In genomic region chr14:33414041-33414440, GRCh38 we compare ENCODE assay signal across 18 cellular contexts.
DNase-seq lines count a peak whose midpoint lies in the region; ATAC-seq, FAIRE-seq and TF ChIP-seq lines count a peak whose summit lies in the region.
"Had no signal": no experiment of that assay in that cellular context is flagged by ENCODE, and none has a peak within 500 bp of the region (broad histone marks: within the 10 kb centered on the region; RNA-seq: fewer than 3 reads in every experiment).

No MANE protein-coding gene starts in this region.

- peak; percentile 57 for ATAC-seq in upper lobe of right lung
- no peak for ATAC-seq in HG03045 (IDR thresholded peaks at IDR 0.05; ENCODE audit: unreplicated experiment)
- no peak for ATAC-seq in GM21447 (IDR thresholded peaks at IDR 0.05; ENCODE audit: unreplicated experiment)
- ATAC-seq: activated CD8-positive, alpha-beta memory T cell treated with anti-CD3 and anti-CD28 coated beads, Interleukin-2, amount 10 ng/mL, durations not matched to agents 7 days and 5 days had no signal

- H3K27ac ChIP-seq in OCI-LY3 (ENCODE audit: low read length) (peak overlapping the region; percentile 23), H1 (ENCODE audit: low read depth, low read length) (no peak overlapping the region), upper lobe of right lung (no peak overlapping the region)
- H3K27ac ChIP-seq: RWPE1, suprapubic skin had no signal

- H4K5ac ChIP-seq in H1 (ENCODE audit: insufficient read length, low read depth, low read length) = no peak overlapping the region

- H3K4me2 ChIP-seq in OCI-LY3 (ENCODE audit: low read length) = peak overlapping the region; percentile 52
- no peak overlapping the region for H3K4me2 ChIP-seq in H1 (ENCODE audit: insufficient read depth in 1 of 2, low read depth in 2 of 2, low read length in 2 of 2)

- no peak overlapping the region for H3K23ac ChIP-seq in H1 (ENCODE audit: insufficient read length)

- no peak overlapping the region for H3K18ac ChIP-seq in H1 (ENCODE audit: extremely low read depth, low read length)

- no peak for FAIRE-seq in H1 (lab: Jason Lieb, UNC)

- no peak overlapping the region for H3K56ac ChIP-seq in H1 (replicated peaks; ENCODE audit: insufficient read length, low read depth, low read length)

- CTCF ChIA-PET in H1 (lab: Charles Lee; ENCODE audit: partially characterized antibody) = no interaction called here

- H3K79me2 ChIP-seq in OCI-LY3 (ENCODE audit: low read length) (no peaks in the 10 kb centered on the region), H1 (ENCODE audit: control insufficient read depth in 1 of 2, insufficient read depth in 2 of 2, low read length in 2 of 2) (no peaks in the 10 kb centered on the region)

- H3K36me3 ChIP-seq in H7 (replicated peaks; ENCODE audit: control insufficient read depth, insufficient read depth, low read length) = no peaks in the 10 kb centered on the region
- no peaks in the 10 kb centered on the region for H3K36me3 ChIP-seq in OCI-LY3 (replicated peaks; ENCODE audit: low read depth, low read length)
- no peaks in the 10 kb centered on the region for H3K36me3 ChIP-seq in H1 (ENCODE audit: control insufficient read depth in 2 of 4, insufficient read depth in 4 of 4, low read length in 3 of 4)
- H3K36me3 ChIP-seq in upper lobe of right lung = no peaks in the 10 kb centered on the region
- H3K36me3 ChIP-seq: suprapubic skin had no signal

- no peaks in the 10 kb centered on the region for H3K79me1 ChIP-seq in H1 (ENCODE audit: low read depth, low read length)

- 65% methylated on average over 3 of the region's 3 CpGs; no CpG with 5 or more reads in 1 of the 2 experiments for WGBS in H1 (ENCODE audit: extremely low coverage in 1 of 2, insufficient coverage in 1 of 2, insufficient read length in 1 of 2, insufficient replicate concordance in 2 of 2, low coverage in 1 of 2, low lambda C conversion rate in 2 of 2, missing lambda C conversion rate in 1 of 2), 2 experiments

- TF ChIP-seq RAD21 in H1 (IDR thresholded peaks at IDR 0.05 in 1 of 2, conservative IDR thresholded peaks at IDR 0.05 in 1 of 2; ENCODE audit: low read depth in 2 of 2, low read length in 2 of 2) = no peak

- TF ChIP-seq CTCF in OCI-LY3 (IDR thresholded peaks at IDR 0.05; ENCODE audit: low read depth, low read length) (no peak), H1 (IDR thresholded peaks at IDR 0.05; ENCODE audit: control extremely low read depth in 1 of 3, insufficient read depth in 1 of 3, low read depth in 1 of 3, low read length in 3 of 3) (no peak), upper lobe of right lung (IDR thresholded peaks at IDR 0.05) (no peak)

- H2AFZ ChIP-seq in OCI-LY3 (ENCODE audit: low read depth, low read length) = peak overlapping the region; percentile 24; the same call in 1 of the 2 replicates
- H2AFZ ChIP-seq in H1 (ENCODE audit: low read length) = 0 out of 2 replicates have a peak overlapping the region, but pooled peaks have one; percentile 59

- H3K14ac ChIP-seq in H1 (ENCODE audit: insufficient read length) = no peak overlapping the region

- H3K9me3 ChIP-seq in OCI-LY3 (ENCODE audit: insufficient read depth, low read length) (no peaks in the 10 kb centered on the region), H1 (ENCODE audit: insufficient read depth in 2 of 2, low read depth in 1 of 2, low read length in 1 of 2) (no peaks in the 10 kb centered on the region), upper lobe of right lung (no peaks in the 10 kb centered on the region)
- H3K9me3 ChIP-seq: suprapubic skin had no signal

- H3K9ac ChIP-seq in OCI-LY3 (ENCODE audit: low read length) (peak overlapping the region; percentile 32; the same call in 1 of the 2 replicates), H1 (replicated peaks in 1 of 4; ENCODE audit: extremely low read depth in 1 of 4, low read depth in 3 of 4, low read length in 3 of 4) (no peak overlapping the region)

- no peaks in the 10 kb centered on the region for H3K27me3 ChIP-seq in H7 (ENCODE audit: control insufficient read depth, insufficient read depth, low read length)
- no peaks in the 10 kb centered on the region for H3K27me3 ChIP-seq in OCI-LY3 (ENCODE audit: low read depth, low read length)
- no peaks in the 10 kb centered on the region for H3K27me3 ChIP-seq in H1 (replicated peaks in 1 of 4; ENCODE audit: control insufficient read depth in 3 of 4, extremely low read depth in 1 of 4, insufficient read depth in 3 of 4, low read length in 3 of 4)
- H3K27me3 ChIP-seq in upper lobe of right lung = no peaks in the 10 kb centered on the region
- H3K27me3 ChIP-seq: suprapubic skin had no signal

- POLR2A ChIA-PET in H1 (lab: Charles Lee; ENCODE audit: partially characterized antibody) = no interaction called here

- H4K20me1 ChIP-seq in OCI-LY3 (ENCODE audit: insufficient read depth, low read length) (no peaks in the 10 kb centered on the region), H1 (replicated peaks in 1 of 2; ENCODE audit: control insufficient read depth in 1 of 2, insufficient read depth in 2 of 2, low read length in 2 of 2) (no peaks in the 10 kb centered on the region)

- H3K23me2 ChIP-seq in H1 (ENCODE audit: low read depth, low read length) = no peaks in the 10 kb centered on the region

- DNase-seq in H7 (peak; percentile 5), H1 (ENCODE audit: low read depth in 1 of 2, low spot score in 2 of 2) (no peak), upper lobe of right lung (no peak)
- no peak for DNase-seq in activated CD8-positive, alpha-beta memory T cell treated with anti-CD3 and anti-CD28 coated beads, Interleukin-2, amount 50 U/mL, for 4 hours
- DNase-seq: activated CD8-positive, alpha-beta memory T cell treated with anti-CD3 and anti-CD28 coated beads, Interleukin-2, amount 10 ng/mL, durations not matched to agents 7 days and 5 days; activated effector memory CD4-positive, alpha-beta T cell treated with anti-CD3 and anti-CD28 coated beads, Interleukin-2, amount 50 U/mL, for 16 hours; C1 segment of cervical spinal cord; GOT3; hypothalamus; NCI-H1092; NCI-H748 treated with DMSO at 0.1 percent for 48 hours; stimulated activated CD4-positive, alpha-beta T cell treated with anti-CD3 and anti-CD28 coated beads, Interleukin-4, amount 100 ng/mL, for 24 hours; stimulated activated CD8-positive, alpha-beta memory T cell treated with anti-CD3 and anti-CD28 coated beads, Interleukin-4, amount 100 ng/mL, for 48 hours had no signal

- no peak overlapping the region for H4K8ac ChIP-seq in H1 (ENCODE audit: extremely low read depth, insufficient read depth, low read length)

- no peak overlapping the region for H3K4ac ChIP-seq in H1 (replicated peaks; ENCODE audit: insufficient read length, low read depth, low read length)

- no peak for TF ChIP-seq POLR2A in H1 (IDR thresholded peaks at IDR 0.05; ENCODE audit: control extremely low read depth in 1 of 2, low read depth in 2 of 2, low read length in 2 of 2)

- H2BK20ac ChIP-seq in H1 (ENCODE audit: low read length) = no peak overlapping the region

- no peak overlapping the region for H2BK120ac ChIP-seq in H1 (replicated peaks; ENCODE audit: low read depth, low read length)

- H3K4me1 ChIP-seq in OCI-LY3 (ENCODE audit: low read length) = peaks cover 23% of the 10 kb centered on the region
- peaks cover 0 to 4% (median 0%) of the 10 kb centered on the region in 4 experiments; a peak in 1 of 7 replicates for H3K4me1 ChIP-seq in H1 (replicated peaks in 1 of 4; ENCODE audit: control insufficient read depth in 3 of 4, insufficient read depth in 4 of 4, low read length in 3 of 4)
- H3K4me1 ChIP-seq in upper lobe of right lung = no peaks in the 10 kb centered on the region
- H3K4me1 ChIP-seq: suprapubic skin had no signal

- no peak overlapping the region for H2AK5ac ChIP-seq in H1 (ENCODE audit: low read depth, low read length)

- intact Hi-C loops in upper lobe of right lung (cut with DNase I) = no loop called here

- no peak overlapping the region for H2BK12ac ChIP-seq in H1 (ENCODE audit: low read depth, low read length)

- no peak overlapping the region for H2BK5ac ChIP-seq in H1 (ENCODE audit: low read depth, low read length)

- no peak for TF ChIP-seq EP300 in H1 (IDR thresholded peaks at IDR 0.05; ENCODE audit: borderline replicate concordance in 1 of 2, low read depth in 2 of 2, low read length in 2 of 2)

- H4K91ac ChIP-seq in H1 (replicated peaks; ENCODE audit: insufficient read length, low read length) = no peak overlapping the region

- H3K4me3 ChIP-seq in H7 (ENCODE audit: insufficient read depth, low read depth, low read length) = no peak overlapping the region
- H3K4me3 ChIP-seq in OCI-LY3 (ENCODE audit: low read length) = peak overlapping the region; percentile 36
- H3K4me3 ChIP-seq in H1 (ENCODE audit: extremely low read depth in 1 of 4, insufficient read depth in 2 of 4, low read depth in 3 of 4, low read length in 4 of 4) = no peak overlapping the region
- no peak overlapping the region for H3K4me3 ChIP-seq in upper lobe of right lung
- H3K4me3 ChIP-seq: suprapubic skin had no signal

- H2BK15ac ChIP-seq in H1 (ENCODE audit: low read length) = no peak overlapping the region

TF ChIP-seq in H1, 55 proteins besides CTCF, POLR2A, EP300 and RAD21:
- TF ChIP-seq RBBP5 (IDR thresholded peaks at IDR 0.05; ENCODE audit: borderline replicate concordance, low read depth, low read length) = no peak
- TF ChIP-seq BACH1 (IDR thresholded peaks at IDR 0.05; ENCODE audit: low read length) = peak; percentile 89
- no peak for TF ChIP-seq SP2 (IDR thresholded peaks at IDR 0.05; ENCODE audit: low read length)
- peak; percentile 73 for TF ChIP-seq MAFK (IDR thresholded peaks at IDR 0.05; ENCODE audit: low read depth, low read length)
- no peak for TF ChIP-seq JUND (IDR thresholded peaks at IDR 0.05; ENCODE audit: low read length)
- no peak for TF ChIP-seq TAF7 (optimal IDR thresholded peaks at IDR 0.05; ENCODE audit: borderline replicate concordance, low read depth, low read length)
